18 cellular contexts compared by ENCODE assay signal in genomic region chr7:90721869-90722431, GRCh38.
DNase-seq lines count a peak whose midpoint lies in the region; ATAC-seq, FAIRE-seq and TF ChIP-seq lines count a peak whose summit lies in the region.
"Had no signal": no experiment of that assay in that cellular context is flagged by ENCODE, and none has a peak within 500 bp of the region (broad histone marks: within the 10 kb centered on the region; RNA-seq: fewer than 3 reads in every experiment).

No MANE protein-coding gene starts in this region.

- no peak overlapping the region for H2AFZ ChIP-seq in hepatocyte
- H2AFZ ChIP-seq: parathyroid adenoma had no signal

- H3K36me3 ChIP-seq in SJCRH30 (peaks cover 3% of the 10 kb centered on the region), hepatocyte (replicated peaks; ENCODE audit: insufficient read depth, low read depth) (no peaks in the 10 kb centered on the region), pancreas (no peaks in the 10 kb centered on the region)

- peak overlapping the region; percentile 34 for H3K4me2 ChIP-seq in hepatocyte
- H3K4me2 ChIP-seq: A549 had no signal

- no peaks in the 10 kb centered on the region for H3K9me3 ChIP-seq in SJCRH30 (replicated peaks)
- H3K9me3 ChIP-seq in hepatocyte (ENCODE audit: low read depth): no peaks in the 10 kb centered on the region
- H3K9me3 ChIP-seq in pancreas: no peaks in the 10 kb centered on the region
- H3K9me3 ChIP-seq: A549 had no signal

- FAIRE-seq in pancreas (lab: Jason Lieb, UNC): no peak
- FAIRE-seq: A549, colon had no signal

- H3K27me3 ChIP-seq in SJCRH30 (no peaks in the 10 kb centered on the region), hepatocyte (no peaks in the 10 kb centered on the region), pancreas (no peaks in the 10 kb centered on the region)
- H3K27me3 ChIP-seq: foreskin keratinocyte had no signal

- no peaks in the 10 kb centered on the region for H4K20me1 ChIP-seq in hepatocyte (ENCODE audit: insufficient read depth, poor library complexity, severe bottlenecking)

- no peaks in the 10 kb centered on the region for H3K9me2 ChIP-seq in hepatocyte (replicated peaks; ENCODE audit: insufficient read depth)

- ATAC-seq in pancreas: no peak
- no peak for ATAC-seq in HG03196 (IDR thresholded peaks at IDR 0.05; ENCODE audit: unreplicated experiment)
- no peak for ATAC-seq in GM19455 (IDR thresholded peaks at IDR 0.05; ENCODE audit: unreplicated experiment)
- ATAC-seq: A549, foreskin keratinocyte had no signal

- no peak overlapping the region for H3K4me3 ChIP-seq in SJCRH30
- H3K4me3 ChIP-seq in hepatocyte: no peak overlapping the region
- no peak overlapping the region for H3K4me3 ChIP-seq in pancreas
- H3K4me3 ChIP-seq: A549 had no signal

- DNase-seq in SJCRH30 (no peak), hepatocyte (ENCODE audit: low spot score) (no peak), pancreas (no peak), kidney tubule cell (ENCODE audit: low spot score) (no peak), NCI-H1436 (lab: John Stamatoyannopoulos, UW) (no peak)
- DNase-seq: activated CD4-positive, alpha-beta T cell treated with anti-CD3 and anti-CD28 coated beads, Interleukin-2, amount 50 U/mL, for 1 hour; activated naive CD4-positive, alpha-beta T cell treated with anti-CD3 and anti-CD28 coated beads, Interleukin-2, amount 50 U/mL, for 16 hours; left colon; NCI-H446 treated with DMSO at 0.1 percent for 48 hours; stimulated activated CD4-positive, alpha-beta T cell treated with anti-CD3 and anti-CD28 coated beads, Interleukin-4, amount 100 ng/mL, for 24 hours had no signal

- 98% methylated on average over 6 of the region's 7 CpGs for WGBS in hepatocyte (ENCODE audit: low lambda C conversion rate, missing lambda C conversion rate)
- 87 to 89% methylated on average over 7 of the region's 7 CpGs for WGBS in pancreas, 2 donors

- TF ChIP-seq CTCF in 22Rv1 (IDR thresholded peaks at IDR 0.05): no peak
- TF ChIP-seq CTCF in hepatocyte (IDR thresholded peaks at IDR 0.05; ENCODE audit: poor library complexity): no peak
- no peak for TF ChIP-seq CTCF in pancreas (IDR thresholded peaks at IDR 0.05)

- H3K79me2 ChIP-seq in hepatocyte: peaks cover 36% of the 10 kb centered on the region
- H3K79me2 ChIP-seq: parathyroid adenoma had no signal

- peak overlapping the region; percentile 78 for H3K27ac ChIP-seq in 22Rv1
- H3K27ac ChIP-seq in SJCRH30: peak overlapping the region; percentile 73
- peak overlapping the region; percentile 79 for H3K27ac ChIP-seq in hepatocyte
- H3K27ac ChIP-seq in pancreas: peak overlapping the region; percentile 49 to 87 (median 72)
- H3K27ac ChIP-seq: A549, C4-2B, foreskin keratinocyte, parathyroid adenoma had no signal

- intact Hi-C loops in pancreas (cut with DNase I): no loop called here

- H3K4me1 ChIP-seq in SJCRH30 (peaks cover 53% of the 10 kb centered on the region), hepatocyte (ENCODE audit: insufficient read depth) (peaks cover 55% of the 10 kb centered on the region), pancreas (peaks cover 59 to 77% (median 76%) of the 10 kb centered on the region in 3 donors)
- H3K4me1 ChIP-seq: A549 had no signal
